Comparison of ENCODE assay signal across 9 cellular contexts in the genomic region with DNA sequence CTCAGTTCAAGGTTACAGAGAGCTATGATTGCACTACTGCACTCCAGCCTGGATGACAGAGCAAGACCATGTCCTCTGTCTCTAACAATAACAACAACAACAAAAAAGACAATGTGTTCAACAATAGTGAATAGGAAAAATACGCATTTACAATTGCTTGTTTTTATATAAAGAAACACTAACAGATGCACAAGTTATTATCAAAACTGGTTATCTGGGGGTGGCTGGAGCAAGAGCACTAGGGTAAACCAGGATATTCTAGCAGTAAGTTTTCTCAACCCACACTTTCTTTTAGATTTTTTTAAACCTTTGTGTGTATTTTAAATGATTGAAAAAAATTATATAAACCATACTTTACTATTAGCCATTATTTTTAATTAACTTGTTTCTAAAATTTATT.
"Had no signal": no experiment of that assay in that cellular context is flagged by ENCODE, and none has a peak within 500 bp of the region (broad histone marks: within the 10 kb centered on the region; RNA-seq: fewer than 3 reads in every experiment).

No MANE protein-coding gene starts in this region.

- H3K4me3 ChIP-seq: GM23338 had no signal

- H3K27ac ChIP-seq: HL-60 had no signal

- DNase-seq: H9, HCEC 1CT, HFFc6, KBM-7 had no signal

- FAIRE-seq: H1, H54, HepG2 had no signal

- H3K4me2 ChIP-seq: GM23338 had no signal
